ENCODE assay signal across 9 cellular contexts in the genomic region with DNA sequence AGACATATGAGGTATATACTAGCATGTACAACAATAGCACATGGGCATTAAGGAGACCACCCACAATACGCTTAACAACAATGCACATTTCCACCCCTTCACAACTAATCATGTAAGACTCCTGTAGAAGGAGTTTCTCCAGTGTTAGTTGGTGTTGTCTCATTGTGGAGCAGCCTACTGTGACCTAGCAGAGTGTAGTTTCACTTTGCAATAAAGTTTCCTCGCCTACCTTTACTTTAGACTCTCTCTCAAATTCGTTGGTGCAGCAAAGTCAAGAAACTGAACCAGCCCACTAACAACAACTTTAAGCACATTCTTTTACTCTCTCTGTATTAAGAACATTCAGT.
A peak's percentile ranks its signal among the peaks of the same experiment; 100 is the strongest.
DNase-seq lines count a peak whose midpoint lies in the region; ATAC-seq and TF ChIP-seq lines count a peak whose summit lies in the region.
"Had no signal": no experiment of that assay in that cellular context is flagged by ENCODE, and none has a peak within 500 bp of the region (broad histone marks: within the 10 kb centered on the region; RNA-seq: fewer than 3 reads in every experiment).

No MANE protein-coding gene starts in this region.

- peaks cover 1% of the 10 kb centered on the region for H3K27me3 Mint-ChIP-seq in activated T-helper 2 cell treated with anti-CD3 and anti-CD28 coated beads, Interferon-gamma antibody, Interleukin-2, Interleukin-4, amounts not matched to agents 10 μg/mL and 5 μg/mL and 100 μg/mL, durations not matched to agents 14 hours and 24 hours and 36 hours (ENCODE audit: low read depth)
- H3K27me3 Mint-ChIP-seq in WTC11 (ENCODE audit: low read depth): no peaks in the 10 kb centered on the region

- peaks cover 15% of the 10 kb centered on the region for H3K36me3 Mint-ChIP-seq in activated T-helper 2 cell treated with anti-CD3 and anti-CD28 coated beads, Interferon-gamma antibody, Interleukin-2, Interleukin-4, amounts not matched to agents 10 μg/mL and 5 μg/mL and 100 μg/mL, durations not matched to agents 14 hours and 24 hours and 36 hours (ENCODE audit: low read depth)
- H3K36me3 Mint-ChIP-seq in WTC11: no peaks in the 10 kb centered on the region
- H3K36me3 Mint-ChIP-seq: neural progenitor cell had no signal

- DNase-seq in activated T-helper 2 cell treated with anti-CD3 and anti-CD28 coated beads, Interferon-gamma antibody, Interleukin-2, Interleukin-4, amounts not matched to agents 10 μg/mL and 5 μg/mL and 100 μg/mL, durations not matched to agents 14 hours and 24 hours and 36 hours (ENCODE audit: low spot score): peak; percentile 22
- DNase-seq in GOT3 (lab: John Stamatoyannopoulos, UW): no peak
- DNase-seq in COLO668 (lab: John Stamatoyannopoulos, UW; ENCODE audit: unreplicated experiment): no peak
- no peak for DNase-seq in WTC11 (ENCODE audit: low spot score)
- no peak for DNase-seq in C1 segment of cervical spinal cord (lab: John Stamatoyannopoulos, UW)

- CTCF ChIA-PET in WTC11 (lab: Charles Lee): no interaction called here

- POLR2A ChIA-PET in WTC11 (lab: Charles Lee): no interaction called here

- H3K9me3 Mint-ChIP-seq in activated T-helper 2 cell treated with anti-CD3 and anti-CD28 coated beads, Interferon-gamma antibody, Interleukin-2, Interleukin-4, amounts not matched to agents 10 μg/mL and 5 μg/mL and 100 μg/mL, durations not matched to agents 14 hours and 24 hours and 36 hours: peaks cover 10% of the 10 kb centered on the region
- peaks cover 4% of the 10 kb centered on the region for H3K9me3 Mint-ChIP-seq in WTC11
- H3K9me3 Mint-ChIP-seq: neural progenitor cell had no signal

- peak overlapping the region; percentile 55 for H3K4me3 Mint-ChIP-seq in activated T-helper 2 cell treated with anti-CD3 and anti-CD28 coated beads, Interferon-gamma antibody, Interleukin-2, Interleukin-4, amounts not matched to agents 10 μg/mL and 5 μg/mL and 100 μg/mL, durations not matched to agents 14 hours and 24 hours and 36 hours (ENCODE audit: low read depth)
- H3K4me3 Mint-ChIP-seq in WTC11: no peak overlapping the region
- H3K4me3 Mint-ChIP-seq: neural progenitor cell had no signal

- intact Hi-C loops in activated T-helper 2 cell treated with anti-CD3 and anti-CD28 coated beads, Interferon-gamma antibody, Interleukin-2, Interleukin-4, amounts not matched to agents 10 μg/mL and 5 μg/mL and 100 μg/mL, durations not matched to agents 14 hours and 24 hours and 36 hours (cut with micrococcal nuclease): loop anchor here (1.0 kb wide), 1 partner anchor 16 kb away; no protein-coding TSS in a partner anchor

- TF ChIP-seq CTCF in WTC11 (IDR thresholded peaks at IDR 0.05): no peak

- H3K27ac Mint-ChIP-seq in activated T-helper 2 cell treated with anti-CD3 and anti-CD28 coated beads, Interferon-gamma antibody, Interleukin-2, Interleukin-4, amounts not matched to agents 10 μg/mL and 5 μg/mL and 100 μg/mL, durations not matched to agents 14 hours and 24 hours and 36 hours: peak overlapping the region; percentile 84
- no peak overlapping the region for H3K27ac Mint-ChIP-seq in WTC11
- H3K27ac Mint-ChIP-seq: neural progenitor cell had no signal

- peaks cover 45% of the 10 kb centered on the region for H3K4me1 Mint-ChIP-seq in activated T-helper 2 cell treated with anti-CD3 and anti-CD28 coated beads, Interferon-gamma antibody, Interleukin-2, Interleukin-4, amounts not matched to agents 10 μg/mL and 5 μg/mL and 100 μg/mL, durations not matched to agents 14 hours and 24 hours and 36 hours (ENCODE audit: low read depth)
- peaks cover 9% of the 10 kb centered on the region for H3K4me1 Mint-ChIP-seq in WTC11

- peak; percentile 66 for ATAC-seq in GM18498 (IDR thresholded peaks at IDR 0.05; ENCODE audit: unreplicated experiment)
- peak; percentile 55 for ATAC-seq in GM19438 (IDR thresholded peaks at IDR 0.05; ENCODE audit: low read depth, unreplicated experiment)
- ATAC-seq in HG03095 (IDR thresholded peaks at IDR 0.05; ENCODE audit: unreplicated experiment): peak; percentile 60
- no peak for ATAC-seq in WTC11

TF ChIP-seq in WTC11, 78 proteins besides CTCF, POLR2A, EP300 and RAD21 (continues in another document):
- no peak for TF ChIP-seq FOXP1 (CRISPR knock-in tag; IDR thresholded peaks at IDR 0.05; ENCODE audit: borderline replicate concordance)
- TF ChIP-seq IRF2 (CRISPR knock-in tag; IDR thresholded peaks at IDR 0.05; ENCODE audit: borderline replicate concordance, low read depth): no peak
- TF ChIP-seq, protein P1, sequence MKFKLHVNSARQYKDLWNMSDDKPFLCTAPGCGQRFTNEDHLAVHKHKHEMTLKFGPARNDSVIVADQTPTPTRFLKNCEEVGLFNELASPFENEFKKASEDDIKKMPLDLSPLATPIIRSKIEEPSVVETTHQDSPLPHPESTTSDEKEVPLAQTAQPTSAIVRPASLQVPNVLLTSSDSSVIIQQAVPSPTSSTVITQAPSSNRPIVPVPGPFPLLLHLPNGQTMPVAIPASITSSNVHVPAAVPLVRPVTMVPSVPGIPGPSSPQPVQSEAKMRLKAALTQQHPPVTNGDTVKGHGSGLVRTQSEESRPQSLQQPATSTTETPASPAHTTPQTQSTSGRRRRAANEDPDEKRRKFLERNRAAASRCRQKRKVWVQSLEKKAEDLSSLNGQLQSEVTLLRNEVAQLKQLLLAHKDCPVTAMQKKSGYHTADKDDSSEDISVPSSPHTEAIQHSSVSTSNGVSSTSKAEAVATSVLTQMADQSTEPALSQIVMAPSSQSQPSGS (CRISPR knock-in tag; IDR thresholded peaks at IDR 0.05; ENCODE audit: borderline replicate concordance, low read depth): no peak
- no peak for TF ChIP-seq ESRRA (CRISPR knock-in tag; IDR thresholded peaks at IDR 0.05; ENCODE audit: borderline replicate concordance)
- TF ChIP-seq FOXJ3 (CRISPR knock-in tag; IDR thresholded peaks at IDR 0.05; ENCODE audit: borderline replicate concordance): no peak
- TF ChIP-seq GRHL2 (CRISPR knock-in tag; IDR thresholded peaks at IDR 0.05; ENCODE audit: insufficient replicate concordance, severe bottlenecking): no peak
- TF ChIP-seq CREB1 (CRISPR knock-in tag; IDR thresholded peaks at IDR 0.05): no peak
- TF ChIP-seq, protein P2, sequence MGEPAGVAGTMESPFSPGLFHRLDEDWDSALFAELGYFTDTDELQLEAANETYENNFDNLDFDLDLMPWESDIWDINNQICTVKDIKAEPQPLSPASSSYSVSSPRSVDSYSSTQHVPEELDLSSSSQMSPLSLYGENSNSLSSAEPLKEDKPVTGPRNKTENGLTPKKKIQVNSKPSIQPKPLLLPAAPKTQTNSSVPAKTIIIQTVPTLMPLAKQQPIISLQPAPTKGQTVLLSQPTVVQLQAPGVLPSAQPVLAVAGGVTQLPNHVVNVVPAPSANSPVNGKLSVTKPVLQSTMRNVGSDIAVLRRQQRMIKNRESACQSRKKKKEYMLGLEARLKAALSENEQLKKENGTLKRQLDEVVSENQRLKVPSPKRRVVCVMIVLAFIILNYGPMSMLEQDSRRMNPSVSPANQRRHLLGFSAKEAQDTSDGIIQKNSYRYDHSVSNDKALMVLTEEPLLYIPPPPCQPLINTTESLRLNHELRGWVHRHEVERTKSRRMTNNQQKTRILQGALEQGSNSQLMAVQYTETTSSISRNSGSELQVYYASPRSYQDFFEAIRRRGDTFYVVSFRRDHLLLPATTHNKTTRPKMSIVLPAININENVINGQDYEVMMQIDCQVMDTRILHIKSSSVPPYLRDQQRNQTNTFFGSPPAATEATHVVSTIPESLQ (CRISPR knock-in tag; IDR thresholded peaks at IDR 0.05): no peak
- TF ChIP-seq NR1H2 (CRISPR knock-in tag; IDR thresholded peaks at IDR 0.05): no peak
- no peak for TF ChIP-seq ZNF416 (CRISPR knock-in tag; IDR thresholded peaks at IDR 0.05)
- TF ChIP-seq, protein P3, sequence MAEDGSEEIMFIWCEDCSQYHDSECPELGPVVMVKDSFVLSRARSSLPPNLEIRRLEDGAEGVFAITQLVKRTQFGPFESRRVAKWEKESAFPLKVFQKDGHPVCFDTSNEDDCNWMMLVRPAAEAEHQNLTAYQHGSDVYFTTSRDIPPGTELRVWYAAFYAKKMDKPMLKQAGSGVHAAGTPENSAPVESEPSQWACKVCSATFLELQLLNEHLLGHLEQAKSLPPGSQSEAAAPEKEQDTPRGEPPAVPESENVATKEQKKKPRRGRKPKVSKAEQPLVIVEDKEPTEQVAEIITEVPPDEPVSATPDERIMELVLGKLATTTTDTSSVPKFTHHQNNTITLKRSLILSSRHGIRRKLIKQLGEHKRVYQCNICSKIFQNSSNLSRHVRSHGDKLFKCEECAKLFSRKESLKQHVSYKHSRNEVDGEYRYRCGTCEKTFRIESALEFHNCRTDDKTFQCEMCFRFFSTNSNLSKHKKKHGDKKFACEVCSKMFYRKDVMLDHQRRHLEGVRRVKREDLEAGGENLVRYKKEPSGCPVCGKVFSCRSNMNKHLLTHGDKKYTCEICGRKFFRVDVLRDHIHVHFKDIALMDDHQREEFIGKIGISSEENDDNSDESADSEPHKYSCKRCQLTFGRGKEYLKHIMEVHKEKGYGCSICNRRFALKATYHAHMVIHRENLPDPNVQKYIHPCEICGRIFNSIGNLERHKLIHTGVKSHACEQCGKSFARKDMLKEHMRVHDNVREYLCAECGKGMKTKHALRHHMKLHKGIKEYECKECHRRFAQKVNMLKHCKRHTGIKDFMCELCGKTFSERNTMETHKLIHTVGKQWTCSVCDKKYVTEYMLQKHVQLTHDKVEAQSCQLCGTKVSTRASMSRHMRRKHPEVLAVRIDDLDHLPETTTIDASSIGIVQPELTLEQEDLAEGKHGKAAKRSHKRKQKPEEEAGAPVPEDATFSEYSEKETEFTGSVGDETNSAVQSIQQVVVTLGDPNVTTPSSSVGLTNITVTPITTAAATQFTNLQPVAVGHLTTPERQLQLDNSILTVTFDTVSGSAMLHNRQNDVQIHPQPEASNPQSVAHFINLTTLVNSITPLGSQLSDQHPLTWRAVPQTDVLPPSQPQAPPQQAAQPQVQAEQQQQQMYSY (CRISPR knock-in tag; IDR thresholded peaks at IDR 0.05): no peak
- TF ChIP-seq KAT7 (CRISPR knock-in tag; IDR thresholded peaks at IDR 0.05; ENCODE audit: borderline replicate concordance): no peak
